ENCODE assay signal across 8 cellular contexts in genomic region chr10:113958631-113959382, GRCh38.
DNase-seq lines count a peak whose midpoint lies in the region; ATAC-seq and TF ChIP-seq lines count a peak whose summit lies in the region.

No MANE protein-coding gene starts in this region.

- H3K4me3 Mint-ChIP-seq in chondrocyte (ENCODE audit: unreplicated experiment), result no peak overlapping the region

- 62 to 87% methylated on average over 11 of the region's 11 CpGs for WGBS in lung, 2 donors

- ATAC-seq in lung (ENCODE audit: insufficient read depth, low FRiP score) (peak; percentile 45), HG03432 (IDR thresholded peaks at IDR 0.05; ENCODE audit: unreplicated experiment) (no peak), HG03108 (IDR thresholded peaks at IDR 0.05; ENCODE audit: unreplicated experiment) (no peak)

- H3K4me1 ChIP-seq in lung (ENCODE audit: control insufficient read depth in 2 of 2, insufficient read depth in 2 of 2, low read length in 2 of 2), result peaks cover 0 to 22% of the 10 kb centered on the region in 2 donors

- peak; percentile 47 for DNase-seq in SIG-M5 treated with dmso at 0.1 percent for 504 hours (lab: John Stamatoyannopoulos, UW; ENCODE audit: unreplicated experiment)
- no peak for DNase-seq in SIG-M5 (lab: John Stamatoyannopoulos, UW)
- peak; percentile 65 for DNase-seq in NCI-H226
- DNase-seq in chondrocyte (ENCODE audit: low spot score), result no peak
- peak; percentile 68 for DNase-seq in lung (ENCODE audit: low spot score)
- DNase-seq in SKM-1 treated with dmso at 0.1 percent for 144 hours (lab: John Stamatoyannopoulos, UW; ENCODE audit: unreplicated experiment), result no peak

- no peaks in the 10 kb centered on the region for H3K27me3 Mint-ChIP-seq in chondrocyte (ENCODE audit: low read depth)

- H3K27ac Mint-ChIP-seq in chondrocyte (ENCODE audit: unreplicated experiment), result peak overlapping the region; percentile 92

- TF ChIP-seq CTCF in chondrocyte (IDR thresholded peaks at IDR 0.05) (no peak), lung (IDR thresholded peaks at IDR 0.05; ENCODE audit: control extremely low read depth, extremely low read depth) (no peak)

- peaks cover 46% of the 10 kb centered on the region for H3K4me1 Mint-ChIP-seq in chondrocyte (ENCODE audit: low read depth)

- H3K4me3 ChIP-seq in lung, result no peak overlapping the region

- H3K27ac ChIP-seq in lung (ENCODE audit: low read depth in 1 of 2, low read length in 1 of 2), result peak overlapping the region in 1 of 2 donors; percentile 87

- no peaks in the 10 kb centered on the region for H3K36me3 Mint-ChIP-seq in chondrocyte (ENCODE audit: low read depth)

- H3K36me3 ChIP-seq in lung (ENCODE audit: control insufficient read depth in 2 of 2, insufficient read depth in 2 of 2, low read length in 2 of 2), result no peaks in the 10 kb centered on the region

- H3K9me3 Mint-ChIP-seq in chondrocyte (ENCODE audit: low read depth), result peaks cover 1% of the 10 kb centered on the region

- no peaks in the 10 kb centered on the region for H3K9me3 ChIP-seq in lung (ENCODE audit: control insufficient read depth in 2 of 2, insufficient read depth in 1 of 2, low read length in 1 of 2)

- no peaks in the 10 kb centered on the region for H3K27me3 ChIP-seq in lung (ENCODE audit: control insufficient read depth, insufficient read depth)

Comparison
In these comparisons a context has a peak if more than half of its experiments do, and no peak if none do; other contexts are left out.
1. DNase-seq: peak in SIG-M5 treated with dmso at 0.1 percent for 504 hours (single experiment), NCI-H226 (single experiment) and lung (single experiment); none in SIG-M5 (single experiment), chondrocyte (single experiment) and SKM-1 treated with dmso at 0.1 percent for 144 hours (single experiment).